ENCODE assay signal across 15 cellular contexts in genomic region chr5:100165309-100165708, GRCh38.
DNase-seq lines count a peak whose midpoint lies in the region; ATAC-seq, FAIRE-seq and TF ChIP-seq lines count a peak whose summit lies in the region.
"Had no signal": no experiment of that assay in that cellular context is flagged by ENCODE, and none has a peak within 500 bp of the region (broad histone marks: within the 10 kb centered on the region; RNA-seq: fewer than 3 reads in every experiment).

No MANE protein-coding gene starts in this region.

- no peak overlapping the region for H3K27ac ChIP-seq in SJCRH30

- H3K27ac Mint-ChIP-seq in activated CD8-positive, alpha-beta T cell treated with anti-CD3 and anti-CD28 coated beads, Interleukin-2, amount 10 ng/mL, durations not matched to agents 7 days and 5 days, result no peak overlapping the region
- H3K27ac Mint-ChIP-seq: GM23338, WTC11 had no signal

- H3K36me3 ChIP-seq in SJCRH30, result 0 out of 2 replicates have a peak, but pooled peaks cover 2% of the 10 kb centered on the region

- no peaks in the 10 kb centered on the region for H3K27me3 ChIP-seq in SJCRH30

- CTCF ChIA-PET in activated CD8-positive, alpha-beta T cell treated with anti-CD3 and anti-CD28 coated beads, Interleukin-2, amount 10 ng/mL, durations not matched to agents 7 days and 5 days (lab: Charles Lee), result no interaction called here

- no peak for TF ChIP-seq CTCF in lower leg skin (IDR thresholded peaks at IDR 0.05)

- H3K36me3 Mint-ChIP-seq in activated CD8-positive, alpha-beta T cell treated with anti-CD3 and anti-CD28 coated beads, Interleukin-2, amount 10 ng/mL, durations not matched to agents 7 days and 5 days (ENCODE audit: low read depth), result no peaks in the 10 kb centered on the region

- intact Hi-C loops in lower leg skin (cut with DNase I; ENCODE audit: low total_unique reads), result no loop called here

- H3K4me3 ChIP-seq in SJCRH30 (no peak overlapping the region), lower leg skin (ENCODE audit: low read depth, poor library complexity, severe bottlenecking) (no peak overlapping the region)
- H3K4me3 ChIP-seq: GM23338 had no signal

- POLR2A ChIA-PET in activated CD8-positive, alpha-beta T cell treated with anti-CD3 and anti-CD28 coated beads, Interleukin-2, amount 10 ng/mL, durations not matched to agents 7 days and 5 days (lab: Charles Lee), result no interaction called here

- peak; percentile 100 for ATAC-seq in GM19395 (IDR thresholded peaks at IDR 0.05; ENCODE audit: unreplicated experiment)
- ATAC-seq in HG02759 (IDR thresholded peaks at IDR 0.05; ENCODE audit: unreplicated experiment), result peak; percentile 100
- ATAC-seq in HG03432 (IDR thresholded peaks at IDR 0.05; ENCODE audit: unreplicated experiment), result peak; percentile 100
- no peak for ATAC-seq in activated CD8-positive, alpha-beta T cell treated with anti-CD3 and anti-CD28 coated beads, Interleukin-2, amount 10 ng/mL, durations not matched to agents 7 days and 5 days
- ATAC-seq: GM23338, WTC11 had no signal

- TF ChIP-seq POLR2A in GM12891 (IDR thresholded peaks at IDR 0.05; ENCODE audit: low read depth, low read length) (no peak), lower leg skin (IDR thresholded peaks at IDR 0.05) (no peak)

- no peaks in the 10 kb centered on the region for H3K4me1 Mint-ChIP-seq in activated CD8-positive, alpha-beta T cell treated with anti-CD3 and anti-CD28 coated beads, Interleukin-2, amount 10 ng/mL, durations not matched to agents 7 days and 5 days (ENCODE audit: low read depth)

- H3K4me1 ChIP-seq in SJCRH30, result no peaks in the 10 kb centered on the region

- no peaks in the 10 kb centered on the region; the same call in 1 of the 2 replicates for H3K9me3 ChIP-seq in SJCRH30 (replicated peaks)

- no peaks in the 10 kb centered on the region for H3K27me3 Mint-ChIP-seq in activated CD8-positive, alpha-beta T cell treated with anti-CD3 and anti-CD28 coated beads, Interleukin-2, amount 10 ng/mL, durations not matched to agents 7 days and 5 days (ENCODE audit: low read depth)

- H3K9me3 Mint-ChIP-seq in activated CD8-positive, alpha-beta T cell treated with anti-CD3 and anti-CD28 coated beads, Interleukin-2, amount 10 ng/mL, durations not matched to agents 7 days and 5 days (ENCODE audit: insufficient read depth), result no peaks in the 10 kb centered on the region

- no peak for FAIRE-seq in GM12891 (lab: Jason Lieb, UNC)

- DNase-seq in GM12891 (ENCODE audit: insufficient read length, low spot score) (no peak), SJCRH30 (no peak), lower leg skin (ENCODE audit: low spot score in 2 of 2) (no peak)
- no peak for DNase-seq in activated CD4-positive, alpha-beta T cell treated with anti-CD3 and anti-CD28 coated beads, Interleukin-2, amount 50 U/mL, for 48 hours
- DNase-seq in activated CD8-positive, alpha-beta T cell treated with anti-CD3 and anti-CD28 coated beads, Interleukin-2, amount 10 ng/mL, durations not matched to agents 7 days and 5 days, result no peak
- DNase-seq: ACHN; activated effector memory CD4-positive, alpha-beta T cell treated with anti-CD3 and anti-CD28 coated beads, Interleukin-2, amount 50 U/mL, for 16 hours; DND-41; KG1; Right ventricle myocardium superior had no signal

- 78 to 81% methylated on average over 1 of the region's 1 CpG for WGBS in lower leg skin, 2 donors

- no peak overlapping the region for H3K4me3 Mint-ChIP-seq in activated CD8-positive, alpha-beta T cell treated with anti-CD3 and anti-CD28 coated beads, Interleukin-2, amount 10 ng/mL, durations not matched to agents 7 days and 5 days
- H3K4me3 Mint-ChIP-seq: GM23338, WTC11 had no signal

TF ChIP-seq in GM12891, 5 proteins besides CTCF, POLR2A, EP300 and RAD21:
- TF ChIP-seq POU2F2 (IDR thresholded peaks at IDR 0.05; ENCODE audit: low read depth, low read length), result 0 out of 2 replicates have a peak, but pooled peaks have one; percentile 33
- TF ChIP-seq TAF1 (IDR thresholded peaks at IDR 0.05; ENCODE audit: low read depth, low read length), result no peak
